Comparison of ENCODE assay signal across 16 cellular contexts in genomic region chr2:127897531-127898187, GRCh38. TPM values are rescaled to one million over a fixed set of nuclear protein-coding genes. Genes with fewer than 3 reads are reported as not detected.
A peak's percentile ranks its signal among the peaks of the same experiment; 100 is the strongest.
DNase-seq lines count a peak whose midpoint lies in the region; ATAC-seq, FAIRE-seq and TF ChIP-seq lines count a peak whose summit lies in the region.
"Had no signal": no experiment of that assay in that cellular context is flagged by ENCODE, and none has a peak within 500 bp of the region (broad histone marks: within the 10 kb centered on the region; RNA-seq: fewer than 3 reads in every experiment).

No MANE protein-coding gene starts in this region.

- no peak for TF ChIP-seq CTCF in GM12878 (IDR thresholded peaks at IDR 0.05 in 2 of 3, conservative IDR thresholded peaks at IDR 0.05 in 1 of 3; ENCODE audit: control insufficient read depth in 2 of 3, extremely low read depth in 1 of 3, insufficient read depth in 1 of 3, low read depth in 3 of 3, low read length in 3 of 3)
- no peak for TF ChIP-seq CTCF in right lobe of liver (IDR thresholded peaks at IDR 0.05)

- no peak overlapping the region for H3K9ac ChIP-seq in GM12878 (ENCODE audit: control insufficient read depth, insufficient read depth, low read length)

- H3K27ac ChIP-seq in GM12878 (ENCODE audit: control insufficient read depth, insufficient read depth) (no peak overlapping the region), right lobe of liver (peak overlapping the region in 2 of 3 donors; percentile 26 to 59)

- no peaks in the 10 kb centered on the region for H3K79me2 ChIP-seq in GM12878 (ENCODE audit: control insufficient read depth, insufficient read depth, low read length)

- no peak for DNase-seq in GM12878 (ENCODE audit: low read depth, low spot score)
- DNase-seq in right lobe of liver = no peak
- DNase-seq in DMS 273 (lab: John Stamatoyannopoulos, UW; ENCODE audit: unreplicated experiment) = no peak
- DNase-seq in iPS-NIHi11 (ENCODE audit: low spot score) = no peak
- no peak for DNase-seq in stimulated activated CD4-positive, alpha-beta T cell treated with anti-CD3 and anti-CD28 coated beads, Interleukin-4, amount 100 ng/mL, for 24 hours
- no peak for DNase-seq in NCI-H146 treated with DMSO at 0.1 percent for 48 hours (lab: John Stamatoyannopoulos, UW; ENCODE audit: unreplicated experiment)
- DNase-seq: EL, HFFc6, MM.1S, NCI-H1105, NCI-H187, NCI-H345, NCI-H526 treated with DMSO at 0.1 percent for 48 hours, SHP77 treated with DMSO at 0.1 percent for 48 hours had no signal

- ATAC-seq in GM12878 (peak; percentile 40; the same call in 2 of the 3 replicates), right lobe of liver (peak; percentile 59 to 79 (median 68))
- ATAC-seq: SK-N-SH treated with all-trans-retinoic acid at 6 μM for 48 hours had no signal

- H3K4me1 ChIP-seq in GM12878 (ENCODE audit: control insufficient read depth, insufficient read depth, low read length) (no peaks in the 10 kb centered on the region), right lobe of liver (peaks cover 0 to 19% (median 0%) of the 10 kb centered on the region in 4 donors)

- H3K9me3 ChIP-seq in GM12878 (replicated peaks; ENCODE audit: control insufficient read depth, insufficient read depth, low read length) (no peaks in the 10 kb centered on the region), right lobe of liver (no peaks in the 10 kb centered on the region)

- H3K4me3 Mint-ChIP-seq in IgD-negative memory B cell = peak overlapping the region in 3 of 4 donors; percentile 3 to 65 (median 32)
- H3K4me3 Mint-ChIP-seq: HFFc6 had no signal

- no TSS peak for BruUV-seq in GM12878 (replicated peaks; lab: Mats Ljungman, UMichigan)

- no peak overlapping the region for H3K4me2 ChIP-seq in GM12878 (ENCODE audit: control insufficient read depth, insufficient read depth)

- H3K36me3 ChIP-seq in GM12878 (ENCODE audit: control insufficient read depth in 2 of 2, insufficient read depth in 2 of 2, low read length in 1 of 2) (no peaks in the 10 kb centered on the region), right lobe of liver (no peaks in the 10 kb centered on the region)

- no peaks in the 10 kb centered on the region for H3K9me3 Mint-ChIP-seq in IgD-negative memory B cell
- H3K9me3 Mint-ChIP-seq: HFFc6 had no signal

- peak overlapping the region in 2 of 3 donors; percentile 8 to 80 for H3K27ac Mint-ChIP-seq in IgD-negative memory B cell
- H3K27ac Mint-ChIP-seq: HFFc6 had no signal

- no peaks in the 10 kb centered on the region for H3K27me3 Mint-ChIP-seq in IgD-negative memory B cell

- H2AFZ ChIP-seq in GM12878 (ENCODE audit: control insufficient read depth, low read depth, low read length) = no peak overlapping the region

- CTCF ChIA-PET in GM12878 (lab: Yijun Ruan, JAX) = interaction anchor here (0.6 kb wide), 1 partner anchor 232 kb away, joined by 3 read pairs; no protein-coding TSS in a partner anchor

- SMC1A ChIA-PET in GM12878 (lab: Charles Lee; ENCODE audit: uncharacterized antibody, unreplicated experiment) = no interaction called here

- no peak for TF ChIP-seq RAD21 in GM12878 (IDR thresholded peaks at IDR 0.05; ENCODE audit: insufficient read depth, low read depth, low read length)

- no peak for FAIRE-seq in GM12878 (lab: Jason Lieb, UNC)

- 0% methylated on average over 1 of the region's 1 CpG for WGBS in GM12878 (ENCODE audit: insufficient coverage, insufficient replicate concordance, low lambda C conversion rate, missing lambda C conversion rate)
- WGBS in right lobe of liver (ENCODE audit: insufficient coverage, low coverage, low lambda C conversion rate, missing lambda C conversion rate) = 10% methylated on average over 1 of the region's 1 CpG

- in situ Hi-C loops in GM12878 (cut with MboI) = no loop called here

- POLR2A ChIA-PET in GM12878 (lab: Charles Lee) = no interaction called here

- TF ChIP-seq POLR2A in GM12878 (IDR thresholded peaks at IDR 0.05; ENCODE audit: low read depth, low read length) (no peak), right lobe of liver (IDR thresholded peaks at IDR 0.05) (no peak)

- intact Hi-C loops in GM12878 (cut with micrococcal nuclease; ENCODE audit: unreplicated experiment) (no loop called here), right lobe of liver (cut with DNase I) (no loop called here)

- H3K4me1 Mint-ChIP-seq in IgD-negative memory B cell = peaks cover 15 to 29% (median 16%) of the 10 kb centered on the region in 3 donors

- no peaks in the 10 kb centered on the region for H4K20me1 ChIP-seq in GM12878 (ENCODE audit: control insufficient read depth, insufficient read depth)

- RAD21 ChIA-PET in GM12878 (lab: Charles Lee; ENCODE audit: unreplicated experiment) = no interaction called here

- H3K4me3 ChIP-seq in GM12878 = no peak overlapping the region
- no peak overlapping the region for H3K4me3 ChIP-seq in right lobe of liver

- H3K36me3 Mint-ChIP-seq in IgD-negative memory B cell = no peaks in the 10 kb centered on the region

- no peak for TF ChIP-seq EP300 in GM12878 (IDR thresholded peaks at IDR 0.05; ENCODE audit: borderline replicate concordance in 1 of 2, control insufficient read depth in 1 of 2, low read depth in 2 of 2, low read length in 2 of 2)

- H3K27me3 ChIP-seq in GM12878 (replicated peaks in 1 of 2; ENCODE audit: control insufficient read depth in 2 of 2, insufficient read depth in 2 of 2, low read length in 1 of 2) (no peaks in the 10 kb centered on the region), right lobe of liver (no peaks in the 10 kb centered on the region)

TF ChIP-seq in GM12878, 131 proteins besides CTCF, POLR2A, EP300 and RAD21 (continues in another document):
- TF ChIP-seq ESRRA (IDR thresholded peaks at IDR 0.05; ENCODE audit: low read length) (no peak), YY1 (IDR thresholded peaks at IDR 0.05; ENCODE audit: low read depth, low read length) (no peak), ZNF217 (IDR thresholded peaks at IDR 0.05) (no peak), FOXK2 (IDR thresholded peaks at IDR 0.05) (no peak), PML (IDR thresholded peaks at IDR 0.05; ENCODE audit: low read length) (no peak), TARDBP (IDR thresholded peaks at IDR 0.05; ENCODE audit: borderline replicate concordance) (no peak), NRF1 (conservative IDR thresholded peaks at IDR 0.05; ENCODE audit: low read depth, low read length) (no peak)

RNA-seq across cellular contexts. Expression of gene AMMECR1L, which starts 11.9 kb away (rescaled TPM):
- polyA plus RNA-seq in IgD-negative memory B cell (6.7 TPM), GM12878 (2011; rRNA removed) (9.4 and 10.5 TPM in 2 replicates), GM12878 (2014; fragmentation: Illumina TruSeq; extraction: Trizol) (12.1 and 12.9 TPM in 2 replicates), GM12878 (2014; fragmentation: Nextera tagmentation; extraction: Ambion mirVana) (1 to 10 TPM; 2.7 to 3.1 TPM), GM12878 (2014; rRNA removed) (7.7 and 8.6 TPM in 2 replicates), GM12878 (2016; fragmentation: Nextera tagmentation; extraction: Ambion mirVana) (1 to 10 TPM; 6.7 to 7.1 TPM)
- 18.2 and 18.4 TPM in 2 replicates for total RNA-seq in GM12878 (2013; cell fraction: nucleolus; rRNA removed)
- total RNA-seq in GM12878 (2014; rRNA removed) (7.5 and 9.0 TPM in 2 replicates), GM12878 (2014; rRNA removed; fragmentation: Illumina TruSeq; extraction: Trizol) (8.6 TPM in 2 replicates), GM12878 (2021) (10.7 and 11.6 TPM in 2 replicates), right lobe of liver (1 to 10 TPM; 5.3 to 7.6 (median 6.7) TPM)
- polyA plus RNA-seq in GM12878 (2011; ENCODE audit: low read depth) = 4.5 TPM
- polyA plus RNA-seq in GM12878 (2011; cell fraction: cytosol; rRNA removed) = 9.2 and 11.5 TPM in 2 replicates
- 17.2 and 17.9 TPM in 2 replicates for polyA plus RNA-seq in GM12878 (2011; cell fraction: nucleus; rRNA removed)
- 6.0 and 8.0 TPM in 2 replicates for polyA plus RNA-seq in GM12878 (2012)
- polyA minus RNA-seq in GM12878 (2011; rRNA and poly(A)+ RNA removed) = 10.8 and 13.2 TPM in 2 replicates
- 4.7 and 5.3 TPM in 2 replicates for polyA minus RNA-seq in GM12878 (2011; cell fraction: cytosol; rRNA and poly(A)+ RNA removed)
- 6.4 and 8.5 TPM in 2 replicates for polyA minus RNA-seq in GM12878 (2011; cell fraction: nucleus; rRNA and poly(A)+ RNA removed)

RNA-seq across cellular contexts. Expression of gene POLR2D, which starts 39.7 kb away (rescaled TPM):
- polyA plus RNA-seq in IgD-negative memory B cell = 42.7 TPM
- 20.9 and 22.7 TPM in 2 replicates for total RNA-seq in GM12878 (2013; cell fraction: nucleolus; rRNA removed)
- total RNA-seq in GM12878 (2014; rRNA removed) = 26.4 and 26.6 TPM in 2 replicates
- 27.2 and 27.5 TPM in 2 replicates for total RNA-seq in GM12878 (2014; rRNA removed; fragmentation: Illumina TruSeq; extraction: Trizol)
- total RNA-seq in GM12878 (2021) = 47.8 and 49.5 TPM in 2 replicates
- polyA plus RNA-seq in GM12878 (2011; ENCODE audit: low read depth) = 26.5 TPM
- 30.4 and 32.0 TPM in 2 replicates for polyA plus RNA-seq in GM12878 (2011; rRNA removed)
- 28.1 and 33.4 TPM in 2 replicates for polyA plus RNA-seq in GM12878 (2011; cell fraction: cytosol; rRNA removed)
- 11.8 and 12.8 TPM in 2 replicates for polyA plus RNA-seq in GM12878 (2011; cell fraction: nucleus; rRNA removed)
- 34.7 and 36.2 TPM in 2 replicates for polyA plus RNA-seq in GM12878 (2012)
- 53.7 and 61.9 TPM in 2 replicates for polyA plus RNA-seq in GM12878 (2014; fragmentation: Illumina TruSeq; extraction: Trizol)
- polyA plus RNA-seq in GM12878 (2014; fragmentation: Nextera tagmentation; extraction: Ambion mirVana) = 10 to 100 TPM; 27.2 to 31.8 TPM
- 29.5 and 32.1 TPM in 2 replicates for polyA plus RNA-seq in GM12878 (2014; rRNA removed)
- polyA plus RNA-seq in GM12878 (2016; fragmentation: Nextera tagmentation; extraction: Ambion mirVana) = 10 to 100 TPM; 73.9 to 84.8 TPM
- 26.6 and 33.6 TPM in 2 replicates for polyA minus RNA-seq in GM12878 (2011; rRNA and poly(A)+ RNA removed)
- polyA minus RNA-seq in GM12878 (2011; cell fraction: cytosol; rRNA and poly(A)+ RNA removed) = 7.6 and 8.6 TPM in 2 replicates
- 2.3 and 4.1 TPM in 2 replicates for polyA minus RNA-seq in GM12878 (2011; cell fraction: nucleus; rRNA and poly(A)+ RNA removed)
- total RNA-seq in right lobe of liver = 10 to 100 TPM; 10.1 to 21.5 (median 15.5) TPM
